ENCODE assay signal across 8 cellular contexts in genomic region chr17:2084129-2084765, GRCh38. TPM values are rescaled to one million over a fixed set of nuclear protein-coding genes. Genes with fewer than 3 reads are reported as not detected.
DNase-seq lines count a peak whose midpoint lies in the region; ATAC-seq and TF ChIP-seq lines count a peak whose summit lies in the region.

No MANE protein-coding gene starts in this region.

- peak; percentile 35 for DNase-seq in Caki2 (ENCODE audit: low read depth)
- peak; percentile 61 for DNase-seq in SK-N-SH
- peak; percentile 84 to 93 for DNase-seq in foreskin fibroblast
- peak; percentile 75 to 88 for DNase-seq in psoas muscle
- no peak for DNase-seq in medulla oblongata (ENCODE audit: extremely low spot score)
- DNase-seq in NCI-H146 (lab: John Stamatoyannopoulos, UW) = no peak
- DNase-seq in DMS79 treated with DMSO at 0.1 percent for 48 hours (lab: John Stamatoyannopoulos, UW) = no peak

- TF ChIP-seq CTCF in SK-N-SH (IDR thresholded peaks at IDR 0.05) (no peak), foreskin fibroblast (IDR thresholded peaks at IDR 0.05; ENCODE audit: low read depth, low read length) (no peak), psoas muscle (IDR thresholded peaks at IDR 0.05) (no peak)

- H3K4me2 ChIP-seq in SK-N-SH = peak overlapping the region; percentile 41; the same call in 1 of the 2 replicates

- H3K4me1 ChIP-seq in SK-N-SH (ENCODE audit: control insufficient read depth in 1 of 2, insufficient read depth in 2 of 2, low read depth in 1 of 2, low read length in 1 of 2) (peaks cover 24 to 81% of the 10 kb centered on the region in 2 experiments), psoas muscle (peaks cover 59% of the 10 kb centered on the region)

- H3K27me3 ChIP-seq in SK-N-SH (ENCODE audit: insufficient read depth) = no peaks in the 10 kb centered on the region
- no peaks in the 10 kb centered on the region for H3K27me3 ChIP-seq in psoas muscle (ENCODE audit: insufficient read depth in 3 of 3, low read length in 2 of 3)

- POLR2A ChIA-PET in SK-N-SH (lab: Yijun Ruan, JAX) = interaction anchor here (0.8 kb wide), 1 partner anchor 16 kb away, joined by 3 read pairs; no protein-coding TSS in a partner anchor

- TF ChIP-seq RAD21 in SK-N-SH (IDR thresholded peaks at IDR 0.05; ENCODE audit: low read length) = no peak

- peaks cover 6% of the 10 kb centered on the region; the same call in 1 of the 2 replicates for H3K79me2 ChIP-seq in SK-N-SH (ENCODE audit: insufficient read depth)

- H3K9me3 ChIP-seq in SK-N-SH (no peaks in the 10 kb centered on the region), psoas muscle (no peaks in the 10 kb centered on the region)

- no peaks in the 10 kb centered on the region for H3K9me2 ChIP-seq in SK-N-SH

- H2AFZ ChIP-seq in SK-N-SH (ENCODE audit: low read depth) = no peak overlapping the region

- H3K9ac ChIP-seq in SK-N-SH = peak overlapping the region; percentile 6; the same call in 1 of the 2 replicates

- peak in 1 of 2 experiments; percentile 66; a peak in 1 of 4 replicates for TF ChIP-seq EP300 in SK-N-SH (IDR thresholded peaks at IDR 0.05; ENCODE audit: borderline replicate concordance in 1 of 2, low read depth in 1 of 2, low read length in 1 of 2)

- in situ Hi-C loops in Caki2 (cut with HindIII; ENCODE audit: low pct_unique_long_range_greater_than_20kb, low sequenced_read_pairs) = no loop called here

- CTCF ChIA-PET in SK-N-SH (lab: Yijun Ruan, JAX) = interaction anchor here (0.7 to 2.7 kb wide), 9 partner anchors 8 to 160 kb away, joined by 3 to 17 read pairs (median 3); partner anchors contain the start of gene HIC1

- H4K20me1 ChIP-seq in SK-N-SH (ENCODE audit: insufficient read depth) = no peaks in the 10 kb centered on the region

- 51% methylated on average over 8 of the region's 8 CpGs for WGBS in SK-N-SH (ENCODE audit: low lambda C conversion rate)
- WGBS in psoas muscle, 3 donors = 29 to 33% (median 31%) methylated on average over 8 of the region's 8 CpGs

- intact Hi-C loops in psoas muscle (cut with DNase I) = no loop called here

- ATAC-seq in psoas muscle (peak; percentile 42 to 77 (median 64)), HG03520 (IDR thresholded peaks at IDR 0.05; ENCODE audit: unreplicated experiment) (no peak)

- peak overlapping the region; percentile 57 to 89 for H3K27ac ChIP-seq in SK-N-SH (ENCODE audit: low read depth in 2 of 2, low read length in 1 of 2)
- H3K27ac ChIP-seq in psoas muscle = peak overlapping the region; percentile 77

- no peak overlapping the region for H3K4me3 ChIP-seq in SK-N-SH (ENCODE audit: low read depth in 2 of 2, low read length in 1 of 2)
- no peak overlapping the region for H3K4me3 ChIP-seq in foreskin fibroblast (ENCODE audit: low read depth in 1 of 2, low read length in 2 of 2)
- no peak overlapping the region for H3K4me3 ChIP-seq in psoas muscle

- H3F3A ChIP-seq in SK-N-SH (replicated peaks; ENCODE audit: insufficient read depth) = peaks cover 12% of the 10 kb centered on the region

- H3K36me3 ChIP-seq in SK-N-SH (replicated peaks in 1 of 2; ENCODE audit: control insufficient read depth in 1 of 2, insufficient read depth in 2 of 2, low read length in 1 of 2) (peaks cover 9 to 10% of the 10 kb centered on the region in 2 experiments), psoas muscle (ENCODE audit: insufficient read depth in 1 of 2, low read depth in 1 of 2) (peaks cover 0 to 28% of the 10 kb centered on the region in 2 donors)

TF ChIP-seq in SK-N-SH, 30 proteins besides CTCF, POLR2A, EP300 and RAD21:
- TF ChIP-seq FOSL2 (IDR thresholded peaks at IDR 0.05; ENCODE audit: borderline replicate concordance, low read depth) (no peak), NFIC (IDR thresholded peaks at IDR 0.05; ENCODE audit: borderline replicate concordance) (0 out of 2 replicates have a peak, but pooled peaks have one; percentile 6), FOXJ3 (CRISPR knock-in tag; IDR thresholded peaks at IDR 0.05) (no peak), RFX5 (IDR thresholded peaks at IDR 0.05; ENCODE audit: low read length) (no peak), GABPA (IDR thresholded peaks at IDR 0.05; ENCODE audit: low read depth) (no peak), MXI1 (IDR thresholded peaks at IDR 0.05; ENCODE audit: low read depth, low read length) (0 out of 2 replicates have a peak, but pooled peaks have one; percentile 5), YY1 (IDR thresholded peaks at IDR 0.05; ENCODE audit: low read depth) (no peak), POLR2AphosphoS5 (IDR thresholded peaks at IDR 0.05; ENCODE audit: low read depth, low read length) (no peak), GATA2 (CRISPR knock-in tag; IDR thresholded peaks at IDR 0.05) (peak; percentile 55; the same call in 1 of the 2 replicates), USF1 (IDR thresholded peaks at IDR 0.05; ENCODE audit: borderline replicate concordance, low read depth) (no peak), FOXM1 (IDR thresholded peaks at IDR 0.05; ENCODE audit: low read depth) (no peak), TCF12 (IDR thresholded peaks at IDR 0.05) (peak; percentile 49; the same call in 1 of the 2 replicates), RCOR1 (IDR thresholded peaks at IDR 0.05; ENCODE audit: low read length) (peak; percentile 65; the same call in 1 of the 2 replicates), MAX (IDR thresholded peaks at IDR 0.05; ENCODE audit: low read depth) (no peak), PBX3 (IDR thresholded peaks at IDR 0.05) (peak; percentile 12; the same call in 1 of the 2 replicates), CHD2 (IDR thresholded peaks at IDR 0.05; ENCODE audit: low read length, partially characterized antibody) (no peak)
- TF ChIP-seq, protein P1, sequence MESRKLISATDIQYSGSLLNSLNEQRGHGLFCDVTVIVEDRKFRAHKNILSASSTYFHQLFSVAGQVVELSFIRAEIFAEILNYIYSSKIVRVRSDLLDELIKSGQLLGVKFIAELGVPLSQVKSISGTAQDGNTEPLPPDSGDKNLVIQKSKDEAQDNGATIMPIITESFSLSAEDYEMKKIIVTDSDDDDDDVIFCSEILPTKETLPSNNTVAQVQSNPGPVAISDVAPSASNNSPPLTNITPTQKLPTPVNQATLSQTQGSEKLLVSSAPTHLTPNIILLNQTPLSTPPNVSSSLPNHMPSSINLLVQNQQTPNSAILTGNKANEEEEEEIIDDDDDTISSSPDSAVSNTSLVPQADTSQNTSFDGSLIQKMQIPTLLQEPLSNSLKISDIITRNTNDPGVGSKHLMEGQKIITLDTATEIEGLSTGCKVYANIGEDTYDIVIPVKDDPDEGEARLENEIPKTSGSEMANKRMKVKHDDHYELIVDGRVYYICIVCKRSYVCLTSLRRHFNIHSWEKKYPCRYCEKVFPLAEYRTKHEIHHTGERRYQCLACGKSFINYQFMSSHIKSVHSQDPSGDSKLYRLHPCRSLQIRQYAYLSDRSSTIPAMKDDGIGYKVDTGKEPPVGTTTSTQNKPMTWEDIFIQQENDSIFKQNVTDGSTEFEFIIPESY (IDR thresholded peaks at IDR 0.05; ENCODE audit: borderline replicate concordance, low read depth) = no peak
TF ChIP-seq in SK-N-SH: peak in this region for 6.

RNA-seq across cellular contexts. Expression of gene HIC1, which starts 29.3 kb away (rescaled TPM):
- not detected in 2 replicates for total RNA-seq in Caki2 (2014; rRNA removed; shearing (Covaris generic); ENCODE audit: low replicate concordance)
- polyA plus RNA-seq in SK-N-SH (2012; rRNA removed) (3.8 and 6.4 TPM in 2 replicates), psoas muscle (1 to 10 TPM; 2.0 to 3.5 (median 2.1) TPM)
- polyA plus RNA-seq in SK-N-SH (2012; cell fraction: cytosol; rRNA removed) = 2.1 and 3.1 TPM in 2 replicates
- 13.7 and 15.5 TPM in 2 replicates for polyA plus RNA-seq in SK-N-SH (2012; cell fraction: nucleus; rRNA removed)
- total RNA-seq in psoas muscle = 10 to 100 TPM in 1 of 4 donors, 1 to 10 TPM in 3; 4.3 to 12.6 (median 9.4) TPM

RNA-seq across cellular contexts. Expression of gene OVCA2, which starts 42.4 kb away (rescaled TPM):
- total RNA-seq in Caki2 (2014; rRNA removed; shearing (Covaris generic); ENCODE audit: low replicate concordance) = 39.9 and 53.1 TPM in 2 replicates
- polyA plus RNA-seq in SK-N-SH (2012; rRNA removed) = 58.1 and 59.2 TPM in 2 replicates
- 39.2 and 51.0 TPM in 2 replicates for polyA plus RNA-seq in SK-N-SH (2012; cell fraction: cytosol; rRNA removed)
- 34.5 and 38.7 TPM in 2 replicates for polyA plus RNA-seq in SK-N-SH (2012; cell fraction: nucleus; rRNA removed)
- total RNA-seq in psoas muscle = 10 to 100 TPM; 10.1 to 23.0 (median 15.2) TPM
- polyA plus RNA-seq in psoas muscle = 10 to 100 TPM; 29.2 to 66.1 (median 33.4) TPM

RNA-seq across cellular contexts. Expression of gene DPH1, which starts 54.3 kb away (rescaled TPM):
- total RNA-seq in Caki2 (2014; rRNA removed; shearing (Covaris generic); ENCODE audit: low replicate concordance) = 11.1 and 20.5 TPM in 2 replicates
- polyA plus RNA-seq in SK-N-SH (2012; rRNA removed) = 36.2 and 39.5 TPM in 2 replicates
- 10.0 and 16.0 TPM in 2 replicates for polyA plus RNA-seq in SK-N-SH (2012; cell fraction: cytosol; rRNA removed)
- polyA plus RNA-seq in SK-N-SH (2012; cell fraction: nucleus; rRNA removed) = 149 and 180 TPM in 2 replicates
- total RNA-seq in psoas muscle = 10 to 100 TPM; 36.9 to 73.4 (median 45.5) TPM
- 10 to 100 TPM; 13.5 to 51.9 (median 39.2) TPM for polyA plus RNA-seq in psoas muscle

RNA-seq across cellular contexts. Expression of gene RTN4RL1, which starts 59.1 kb away (rescaled TPM):
- total RNA-seq in Caki2 (2014; rRNA removed; shearing (Covaris generic); ENCODE audit: low replicate concordance) = 8.1 and 12.2 TPM in 2 replicates
- polyA plus RNA-seq in SK-N-SH (2012; rRNA removed) = 0.07 TPM in 1 of 2 replicates, not detected in the other
- polyA plus RNA-seq in SK-N-SH (2012; cell fraction: cytosol; rRNA removed) = 0.01 and 0.03 TPM in 2 replicates
- 0.02 and 0.04 TPM in 2 replicates for polyA plus RNA-seq in SK-N-SH (2012; cell fraction: nucleus; rRNA removed)
- total RNA-seq in psoas muscle = 1 to 10 TPM in 2 of 4 donors, under 1 TPM in 2; 0.65 to 1.7 (median 1.2) TPM
- 1 to 10 TPM in 1 of 3 donors, under 1 TPM in 2; 0.44 to 1.8 (median 0.70) TPM for polyA plus RNA-seq in psoas muscle

Comparison
In these comparisons a context has a peak if more than half of its experiments do, and no peak if none do; other contexts are left out.
1. DNase-seq: peak in Caki2 (single experiment), SK-N-SH (single experiment), foreskin fibroblast (2 of 2) and psoas muscle (2 of 2); none in medulla oblongata (single experiment), NCI-H146 (single experiment) and DMS79 treated with DMSO at 0.1 percent for 48 hours (single experiment).